8 cellular contexts compared by ENCODE assay signal in genomic region chr7:10939237-10939910, GRCh38. TPM values are rescaled to one million over a fixed set of nuclear protein-coding genes. Genes with fewer than 3 reads are reported as not detected.
DNase-seq lines count a peak whose midpoint lies in the region; ATAC-seq and TF ChIP-seq lines count a peak whose summit lies in the region.

No MANE protein-coding gene starts in this region.

- H4K20me1 ChIP-seq in OCI-LY7 (ENCODE audit: insufficient read depth, low read length) = peaks cover 12% of the 10 kb centered on the region; the same call in 1 of the 2 replicates
- H4K20me1 ChIP-seq in osteoblast (ENCODE audit: insufficient read depth, low read length) = peaks cover 9% of the 10 kb centered on the region

- H3K27me3 ChIP-seq in osteoblast (ENCODE audit: insufficient read depth, low read length) = no peaks in the 10 kb centered on the region

- no peak for TF ChIP-seq CTCF in OCI-LY7 (conservative IDR thresholded peaks at IDR 0.05; ENCODE audit: low read length)
- TF ChIP-seq CTCF in osteoblast (IDR thresholded peaks at IDR 0.05; ENCODE audit: extremely low read depth, low read depth, low read length) = no peak

- peak overlapping the region; percentile 96 for H3K4me3 ChIP-seq in OCI-LY7 (ENCODE audit: low read depth, low read length, poor library complexity, severe bottlenecking)
- H3K4me3 ChIP-seq in osteoblast (ENCODE audit: insufficient read depth, low read length) = peak overlapping the region; percentile 94

- H3K36me3 ChIP-seq in OCI-LY7 (ENCODE audit: insufficient read depth, low read length) = peaks cover 40% of the 10 kb centered on the region
- peaks cover 14% of the 10 kb centered on the region for H3K36me3 ChIP-seq in osteoblast (ENCODE audit: insufficient read depth, low read length)

- H2AFZ ChIP-seq in OCI-LY7 (ENCODE audit: low read length) (peak overlapping the region; percentile 99; the same call in 1 of the 2 replicates), osteoblast (ENCODE audit: low read length) (peak overlapping the region; percentile 99)

- ATAC-seq in HG02759 (IDR thresholded peaks at IDR 0.05; ENCODE audit: unreplicated experiment) (peak; percentile 1), esophagus mucosa (peak; percentile 25)

- DNase-seq in NCI-H146 (lab: John Stamatoyannopoulos, UW) = peak; percentile 52
- no peak for DNase-seq in NCI-H146 treated with DMSO at 0.1 percent for 48 hours (lab: John Stamatoyannopoulos, UW; ENCODE audit: unreplicated experiment)
- peak; percentile 22 for DNase-seq in OCI-LY7 (ENCODE audit: low spot score)
- peak; percentile 54 for DNase-seq in osteoblast (ENCODE audit: insufficient read length, low spot score, missing footprints)
- DNase-seq in NCI-H2171 (lab: John Stamatoyannopoulos, UW) = no peak
- DNase-seq in stimulated activated CD4-positive, alpha-beta T cell treated with anti-CD3 and anti-CD28 coated beads, Interleukin-12 subunit alpha, Interleukin-12 subunit beta, amount 100 ng/mL, for 4 hours = no peak

- no peaks in the 10 kb centered on the region for H3K9me3 ChIP-seq in OCI-LY7 (ENCODE audit: low read length)
- H3K9me3 ChIP-seq in osteoblast (ENCODE audit: low read depth, low read length) = no peaks in the 10 kb centered on the region

- CTCF ChIA-PET in OCI-LY7 (lab: Charles Lee; ENCODE audit: unreplicated experiment) = no interaction called here

- intact Hi-C loops in OCI-LY7 (cut with micrococcal nuclease; ENCODE audit: unreplicated experiment) = no loop called here

- H3K27ac ChIP-seq in OCI-LY7 (ENCODE audit: low read depth, low read length, poor library complexity, severe bottlenecking) (peak overlapping the region; percentile 79), osteoblast (ENCODE audit: low read depth, low read length) (peak overlapping the region; percentile 99)

- POLR2A ChIA-PET in OCI-LY7 (lab: Charles Lee) = interaction anchor here (0.6 to 2.7 kb wide), 7 partner anchors 9 to 119 kb away, joined by 3 to 29 read pairs (median 4); partner anchors contain the start of gene PHF14

- no peaks in the 10 kb centered on the region for H3K9me2 ChIP-seq in OCI-LY7 (ENCODE audit: insufficient read depth, low read length)

- H3K4me1 ChIP-seq in OCI-LY7 (ENCODE audit: insufficient read depth, low read length, poor library complexity, severe bottlenecking) (peaks cover 29% of the 10 kb centered on the region), osteoblast (ENCODE audit: insufficient read depth, low read length) (peaks cover 22% of the 10 kb centered on the region)

- no TSS peak for BruUV-seq in OCI-LY7 (replicated peaks; lab: Mats Ljungman, UMichigan)

- H3K79me2 ChIP-seq in OCI-LY7 (ENCODE audit: insufficient read depth, low read depth, low read length) (peaks cover 54% of the 10 kb centered on the region), osteoblast (ENCODE audit: insufficient read depth, low read length) (peaks cover 47% of the 10 kb centered on the region)

- H3K4me2 ChIP-seq in OCI-LY7 (ENCODE audit: low read length) (peak overlapping the region; percentile 94), osteoblast (ENCODE audit: insufficient read depth, low read length) (peak overlapping the region; percentile 97)

RNA-seq across cellular contexts. Expression of gene PHF14, which starts 34.3 kb away (rescaled TPM):
- total RNA-seq in OCI-LY7 (2014; rRNA removed; shearing (Covaris generic)) = 39.9 and 44.0 TPM in 2 replicates
- total RNA-seq in OCI-LY7 (2022) (51.4 and 55.5 TPM in 2 replicates), esophagus mucosa (23.1 TPM), osteoblast (36.9 and 38.0 TPM in 2 replicates)

Comparison
In these comparisons a context has a peak if more than half of its experiments do, and no peak if none do; other contexts are left out.
1. DNase-seq: peak in NCI-H146 (single experiment), OCI-LY7 (single experiment) and osteoblast (single experiment); none in NCI-H146 treated with DMSO at 0.1 percent for 48 hours (single experiment), NCI-H2171 (single experiment) and stimulated activated CD4-positive, alpha-beta T cell treated with anti-CD3 and anti-CD28 coated beads, Interleukin-12 subunit alpha, Interleukin-12 subunit beta, amount 100 ng/mL, for 4 hours (single experiment).